1 cellular context compared by ENCODE assay signal in the genomic region with DNA sequence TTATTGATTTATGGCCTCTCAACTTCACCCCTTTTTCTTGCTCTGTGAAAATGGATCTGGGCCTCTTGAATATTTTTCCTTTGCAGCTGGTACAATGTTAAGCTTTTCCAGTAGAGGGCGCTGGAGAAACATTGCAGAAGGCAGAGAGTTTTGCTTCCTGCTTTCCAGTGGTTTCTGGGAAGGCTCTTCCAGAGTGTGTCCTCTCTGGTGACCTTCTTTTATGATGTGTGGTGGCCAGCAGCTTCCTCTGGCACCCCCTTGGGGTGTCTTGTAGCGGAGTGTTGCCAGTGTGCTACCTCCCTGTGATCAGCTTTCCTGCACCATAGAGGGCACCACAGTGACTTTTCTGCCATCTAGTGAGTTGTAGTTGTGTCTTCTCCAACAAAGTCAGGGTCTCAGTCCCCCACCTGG.
TF ChIP-seq lines count a peak whose summit lies in the region.

No MANE protein-coding gene starts in this region.

TF ChIP-seq in endothelial cell of umbilical vein, 7 proteins besides CTCF, POLR2A, EP300 and RAD21:
- no peak for TF ChIP-seq POLR2AphosphoS5 (IDR thresholded peaks at IDR 0.05; ENCODE audit: insufficient read depth, low read depth, low read length)
- TF ChIP-seq EZH2 (IDR thresholded peaks at IDR 0.05; ENCODE audit: borderline replicate concordance, low read depth, low read length, severe bottlenecking), result no peak
- no peak for TF ChIP-seq GATA2 (IDR thresholded peaks at IDR 0.05; ENCODE audit: insufficient read depth, insufficient read length, low read depth, low read length)
- TF ChIP-seq JUN (IDR thresholded peaks at IDR 0.05; ENCODE audit: borderline replicate concordance, insufficient read depth, insufficient read length, low read depth), result no peak
- TF ChIP-seq, protein P1, sequence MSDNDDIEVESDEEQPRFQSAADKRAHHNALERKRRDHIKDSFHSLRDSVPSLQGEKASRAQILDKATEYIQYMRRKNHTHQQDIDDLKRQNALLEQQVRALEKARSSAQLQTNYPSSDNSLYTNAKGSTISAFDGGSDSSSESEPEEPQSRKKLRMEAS (IDR thresholded peaks at IDR 0.05; ENCODE audit: insufficient read depth, insufficient read length), result no peak
- TF ChIP-seq FOS (IDR thresholded peaks at IDR 0.05; ENCODE audit: borderline replicate concordance, insufficient read depth, low read length), result no peak
- TF ChIP-seq MYC (IDR thresholded peaks at IDR 0.05; ENCODE audit: low read depth, low read length), result no peak
